ENCODE assay signal across 11 cellular contexts in genomic region chr11:124769804-124770774, GRCh38. TPM values are rescaled to one million over a fixed set of nuclear protein-coding genes. Genes with fewer than 3 reads are reported as not detected.
DNase-seq lines count a peak whose midpoint lies in the region; ATAC-seq and TF ChIP-seq lines count a peak whose summit lies in the region.
"Had no signal": no experiment of that assay in that cellular context is flagged by ENCODE, and none has a peak within 500 bp of the region (broad histone marks: within the 10 kb centered on the region; RNA-seq: fewer than 3 reads in every experiment).

No MANE protein-coding gene starts in this region.

- TF ChIP-seq EP300 in SK-N-SH (IDR thresholded peaks at IDR 0.05; ENCODE audit: borderline replicate concordance in 1 of 2, low read depth in 1 of 2, low read length in 1 of 2) = no peak

- POLR2A ChIA-PET in SK-N-SH (lab: Yijun Ruan, JAX) = no interaction called here

- intact Hi-C loops in body of pancreas (cut with DNase I) = loop anchor here (10.0 kb wide), 1 partner anchor 105 kb away; no protein-coding TSS in a partner anchor

- no peak for ATAC-seq in body of pancreas
- ATAC-seq: sciatic nerve had no signal

- TF ChIP-seq RAD21 in SK-N-SH (IDR thresholded peaks at IDR 0.05; ENCODE audit: low read length) = no peak

- H3K79me2 ChIP-seq in SK-N-SH (ENCODE audit: insufficient read depth) = peaks cover 22% of the 10 kb centered on the region; the same call in 1 of the 2 replicates

- peak overlapping the region in 1 of 2 experiments; percentile 52; a peak in 2 of 4 replicates for H3K27ac ChIP-seq in SK-N-SH (ENCODE audit: low read depth in 2 of 2, low read length in 1 of 2)
- H3K27ac ChIP-seq in body of pancreas = peak overlapping the region in 1 of 4 donors; percentile 1
- H3K27ac ChIP-seq: BLaER1, uterus had no signal

- H2AFZ ChIP-seq in SK-N-SH (ENCODE audit: low read depth) = no peak overlapping the region

- H3K4me1 ChIP-seq in SK-N-SH (ENCODE audit: control insufficient read depth in 1 of 2, insufficient read depth in 2 of 2, low read depth in 1 of 2, low read length in 1 of 2) = 0 out of 4 replicates have a peak, but pooled peaks cover 0 to 7% of the 10 kb centered on the region in 2 experiments
- peaks cover 3% of the 10 kb centered on the region for H3K4me1 ChIP-seq in body of pancreas
- H3K4me1 ChIP-seq: BLaER1, uterus had no signal

- no peaks in the 10 kb centered on the region for H4K20me1 ChIP-seq in SK-N-SH (ENCODE audit: insufficient read depth)
- H4K20me1 ChIP-seq: BLaER1 had no signal

- H3K4me2 ChIP-seq in SK-N-SH = 0 out of 2 replicates have a peak overlapping the region, but pooled peaks have one; percentile 16
- H3K4me2 ChIP-seq: BLaER1 had no signal

- no peak overlapping the region for H3K4me3 ChIP-seq in SK-N-SH (ENCODE audit: low read depth in 2 of 2, low read length in 1 of 2)
- H3K4me3 ChIP-seq in body of pancreas = no peak overlapping the region
- H3K4me3 ChIP-seq: BLaER1, uterus had no signal

- CTCF ChIA-PET in SK-N-SH (lab: Yijun Ruan, JAX) = interaction anchor here (0.7 to 8.0 kb wide), 11 partner anchors 15 to 372 kb away, joined by 3 to 53 read pairs (median 3); partner anchors contain the start of genes SIAE and SPA17

- H3K9ac ChIP-seq in SK-N-SH = no peak overlapping the region
- H3K9ac ChIP-seq: BLaER1 had no signal

- DNase-seq in Daoy (ENCODE audit: low read depth) (peak; percentile 87), SK-N-SH (no peak), iris pigment epithelial cell (ENCODE audit: low read depth) (peak; percentile 79), body of pancreas (no peak), NCI-H1092 (lab: John Stamatoyannopoulos, UW) (no peak), NCI-H2227 (lab: John Stamatoyannopoulos, UW; ENCODE audit: unreplicated experiment) (no peak)
- DNase-seq: activated naive CD4-positive, alpha-beta T cell treated with anti-CD3 and anti-CD28 coated beads, Interleukin-2, amount 50 U/mL, for 16 hours; NCI-H69; uterus had no signal

- WGBS in SK-N-SH (ENCODE audit: low lambda C conversion rate) = 95% methylated on average over 8 of the region's 8 CpGs
- WGBS in body of pancreas, 2 donors = 97% methylated on average over 8 of the region's 8 CpGs

- H3K27me3 ChIP-seq in SK-N-SH (ENCODE audit: insufficient read depth) (no peaks in the 10 kb centered on the region), body of pancreas (no peaks in the 10 kb centered on the region)
- H3K27me3 ChIP-seq: BLaER1, uterus had no signal

- H3K9me3 ChIP-seq in SK-N-SH = no peaks in the 10 kb centered on the region
- H3K9me3 ChIP-seq in body of pancreas = no peaks in the 10 kb centered on the region
- H3K9me3 ChIP-seq: BLaER1, uterus had no signal

- H3K36me3 ChIP-seq in SK-N-SH (replicated peaks in 1 of 2; ENCODE audit: control insufficient read depth in 1 of 2, insufficient read depth in 2 of 2, low read length in 1 of 2) (peaks cover 43 to 59% of the 10 kb centered on the region in 2 experiments), body of pancreas (replicated peaks in 1 of 2; ENCODE audit: insufficient read depth in 1 of 2, low read depth in 2 of 2) (peaks cover 0 to 2% of the 10 kb centered on the region in 2 donors)
- H3K36me3 ChIP-seq: uterus had no signal

- H3K9me2 ChIP-seq in SK-N-SH = no peaks in the 10 kb centered on the region

- no peak for TF ChIP-seq POLR2A in body of pancreas (IDR thresholded peaks at IDR 0.05)

- TF ChIP-seq CTCF in SK-N-SH (IDR thresholded peaks at IDR 0.05) = no peak
- no peak for TF ChIP-seq CTCF in body of pancreas (IDR thresholded peaks at IDR 0.05)

- H3F3A ChIP-seq in SK-N-SH (replicated peaks; ENCODE audit: insufficient read depth) = peaks cover 26% of the 10 kb centered on the region

TF ChIP-seq in SK-N-SH, 30 proteins besides CTCF, POLR2A, EP300 and RAD21:
- TF ChIP-seq FOSL2 (IDR thresholded peaks at IDR 0.05; ENCODE audit: borderline replicate concordance, low read depth) = peak; percentile 29; the same call in 1 of the 2 replicates
- TF ChIP-seq SIN3A (IDR thresholded peaks at IDR 0.05; ENCODE audit: borderline replicate concordance, low read depth, low read length) = no peak
- peak; percentile 34; the same call in 1 of the 2 replicates for TF ChIP-seq JUND (IDR thresholded peaks at IDR 0.05)

RNA-seq across cellular contexts. Expression of gene ESAM, which starts 8.0 kb away (rescaled TPM):
- 0.15 and 0.34 TPM in 2 replicates for total RNA-seq in Daoy (2014; rRNA removed; shearing (Covaris generic))
- polyA plus RNA-seq in SK-N-SH (2012; rRNA removed) = 1.3 and 1.4 TPM in 2 replicates
- polyA plus RNA-seq in SK-N-SH (2012; cell fraction: cytosol; rRNA removed) = 0.40 and 0.71 TPM in 2 replicates
- 14.9 and 16.5 TPM in 2 replicates for polyA plus RNA-seq in SK-N-SH (2012; cell fraction: nucleus; rRNA removed)
- total RNA-seq in body of pancreas = 10 to 100 TPM; 11.7 to 20.8 TPM

RNA-seq across cellular contexts. Expression of gene VSIG2, which starts 18.0 kb away (rescaled TPM):
- total RNA-seq in Daoy (2014; rRNA removed; shearing (Covaris generic)) = not detected in 2 replicates
- 0.06 TPM in 1 of 2 replicates, not detected in the other for polyA plus RNA-seq in SK-N-SH (2012; rRNA removed)
- not detected in 2 replicates for polyA plus RNA-seq in SK-N-SH (2012; cell fraction: cytosol; rRNA removed)
- polyA plus RNA-seq in SK-N-SH (2012; cell fraction: nucleus; rRNA removed) = 0.07 and 0.08 TPM in 2 replicates
- total RNA-seq in body of pancreas = 1 to 10 TPM in 1 of 2 donors, not detected in 1; 7.0 TPM

RNA-seq across cellular contexts. Expression of gene MSANTD2, which starts 30.1 kb away (rescaled TPM):
- 15.9 and 23.5 TPM in 2 replicates for total RNA-seq in Daoy (2014; rRNA removed; shearing (Covaris generic))
- polyA plus RNA-seq in SK-N-SH (2012; rRNA removed) = 6.4 and 8.5 TPM in 2 replicates
- 5.6 and 5.8 TPM in 2 replicates for polyA plus RNA-seq in SK-N-SH (2012; cell fraction: cytosol; rRNA removed)
- polyA plus RNA-seq in SK-N-SH (2012; cell fraction: nucleus; rRNA removed) = 27.2 and 31.2 TPM in 2 replicates
- 10 to 100 TPM; 13.0 to 23.7 TPM for total RNA-seq in body of pancreas

RNA-seq across cellular contexts. Expression of gene NRGN, which starts 30.3 kb away (rescaled TPM):
- total RNA-seq in Daoy (2014; rRNA removed; shearing (Covaris generic)) = 2.7 and 3.4 TPM in 2 replicates
- 3.1 and 6.8 TPM in 2 replicates for polyA plus RNA-seq in SK-N-SH (2012; rRNA removed)
- 2.7 and 4.1 TPM in 2 replicates for polyA plus RNA-seq in SK-N-SH (2012; cell fraction: cytosol; rRNA removed)
- 6.2 and 8.0 TPM in 2 replicates for polyA plus RNA-seq in SK-N-SH (2012; cell fraction: nucleus; rRNA removed)
- total RNA-seq in body of pancreas = not detected

Comparison
In these comparisons a context has a peak if more than half of its experiments do, and no peak if none do; other contexts are left out.
1. DNase-seq: peak in Daoy (single experiment) and iris pigment epithelial cell (single experiment); none in SK-N-SH (single experiment), body of pancreas (0 of 4), NCI-H1092 (single experiment) and NCI-H2227 (single experiment).